ENCODE assay signal across 1 cellular context in the genomic region with DNA sequence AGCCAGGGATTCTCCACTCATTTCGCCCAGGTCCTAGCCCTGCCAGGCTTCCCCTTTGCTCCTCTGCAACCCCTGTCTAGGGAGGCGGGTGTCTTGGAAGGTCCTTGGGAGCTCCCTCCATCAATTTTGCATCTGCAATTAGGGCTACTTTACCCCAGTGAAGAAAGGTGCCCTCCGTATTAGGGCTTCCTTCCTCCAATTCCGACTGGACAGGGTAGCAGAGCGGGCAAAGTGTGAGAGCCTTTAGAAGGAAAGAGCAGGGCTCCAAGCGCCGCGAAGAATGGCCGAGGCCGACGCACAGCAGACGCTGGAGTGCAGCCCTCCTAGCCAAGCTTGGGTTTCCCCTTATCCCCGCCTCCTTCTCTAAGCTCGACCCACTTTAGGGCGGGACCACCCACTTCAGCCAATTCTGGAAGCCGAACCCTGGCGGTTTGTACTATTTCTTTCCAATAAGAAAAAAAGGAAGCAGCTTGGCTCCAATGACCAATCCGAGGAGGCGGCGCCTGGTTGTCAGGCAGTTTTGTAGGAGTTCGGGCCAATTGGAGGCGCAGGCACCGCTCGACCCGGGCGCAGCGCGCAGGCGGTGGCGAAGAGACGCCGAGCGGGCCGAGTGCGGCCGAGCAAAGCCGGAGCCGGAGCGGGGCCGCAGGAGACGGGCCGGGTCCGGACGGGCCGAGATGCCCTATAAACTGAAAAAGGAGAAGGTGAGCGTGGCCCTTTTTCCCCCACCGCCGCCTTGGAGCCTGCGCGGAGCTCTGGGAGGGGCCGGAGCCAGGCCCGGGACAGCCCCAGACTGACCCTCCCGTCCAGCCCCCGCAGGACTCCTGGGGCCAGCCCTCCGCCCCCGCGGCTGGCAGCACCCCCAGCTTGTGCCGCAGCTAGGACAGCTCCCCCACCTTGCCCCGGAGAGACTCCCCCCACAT.
A peak's percentile ranks its signal among the peaks of the same experiment; 100 is the strongest.
TF ChIP-seq lines count a peak whose summit lies in the region.

TSS of gene PPP2R5D (plus strand) at position 570 of the 923 bp plus-strand sequence. CDS start at position 678, 108 bp downstream.

TF ChIP-seq in HepG2, 621 proteins besides CTCF, POLR2A, EP300 and RAD21 (continued from another document and continues in another):
- TF ChIP-seq SAP130 (CRISPR knock-in tag; IDR thresholded peaks at IDR 0.05; ENCODE audit: low read depth): peak; percentile 84
- TF ChIP-seq, protein P1, sequence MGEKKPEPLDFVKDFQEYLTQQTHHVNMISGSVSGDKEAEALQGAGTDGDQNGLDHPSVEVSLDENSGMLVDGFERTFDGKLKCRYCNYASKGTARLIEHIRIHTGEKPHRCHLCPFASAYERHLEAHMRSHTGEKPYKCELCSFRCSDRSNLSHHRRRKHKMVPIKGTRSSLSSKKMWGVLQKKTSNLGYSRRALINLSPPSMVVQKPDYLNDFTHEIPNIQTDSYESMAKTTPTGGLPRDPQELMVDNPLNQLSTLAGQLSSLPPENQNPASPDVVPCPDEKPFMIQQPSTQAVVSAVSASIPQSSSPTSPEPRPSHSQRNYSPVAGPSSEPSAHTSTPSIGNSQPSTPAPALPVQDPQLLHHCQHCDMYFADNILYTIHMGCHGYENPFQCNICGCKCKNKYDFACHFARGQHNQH (CRISPR knock-in tag; IDR thresholded peaks at IDR 0.05): peak; percentile 62; the same call in 1 of the 2 replicates
- TF ChIP-seq MTA3 (CRISPR knock-in tag; IDR thresholded peaks at IDR 0.05): no peak
- TF ChIP-seq ZNF589 (CRISPR knock-in tag; conservative IDR thresholded peaks at IDR 0.05): no peak
- TF ChIP-seq TCF7L2 (IDR thresholded peaks at IDR 0.05; ENCODE audit: low read depth, low read length): no peak
- TF ChIP-seq, protein P2, sequence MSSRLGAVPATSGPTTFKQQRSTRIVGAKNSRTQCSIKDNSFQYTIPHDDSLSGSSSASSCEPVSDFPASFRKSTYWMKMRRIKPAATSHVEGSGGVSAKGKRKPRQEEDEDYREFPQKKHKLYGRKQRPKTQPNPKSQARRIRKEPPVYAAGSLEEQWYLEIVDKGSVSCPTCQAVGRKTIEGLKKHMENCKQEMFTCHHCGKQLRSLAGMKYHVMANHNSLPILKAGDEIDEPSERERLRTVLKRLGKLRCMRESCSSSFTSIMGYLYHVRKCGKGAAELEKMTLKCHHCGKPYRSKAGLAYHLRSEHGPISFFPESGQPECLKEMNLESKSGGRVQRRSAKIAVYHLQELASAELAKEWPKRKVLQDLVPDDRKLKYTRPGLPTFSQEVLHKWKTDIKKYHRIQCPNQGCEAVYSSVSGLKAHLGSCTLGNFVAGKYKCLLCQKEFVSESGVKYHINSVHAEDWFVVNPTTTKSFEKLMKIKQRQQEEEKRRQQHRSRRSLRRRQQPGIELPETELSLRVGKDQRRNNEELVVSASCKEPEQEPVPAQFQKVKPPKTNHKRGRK (CRISPR knock-in tag; IDR thresholded peaks at IDR 0.05): no peak
- TF ChIP-seq ZNF263 (CRISPR knock-in tag; IDR thresholded peaks at IDR 0.05): 0 out of 2 replicates have a peak, but pooled peaks have one; percentile 61
- TF ChIP-seq HIVEP1 (CRISPR knock-in tag; IDR thresholded peaks at IDR 0.05): no peak; the same call in 1 of the 2 replicates
- TF ChIP-seq ZNF644 (CRISPR knock-in tag; IDR thresholded peaks at IDR 0.05; ENCODE audit: low read depth): no peak
- no peak for TF ChIP-seq ZNF326 (CRISPR knock-in tag; IDR thresholded peaks at IDR 0.05; ENCODE audit: borderline replicate concordance)
- peak; percentile 24; the same call in 1 of the 2 replicates for TF ChIP-seq ZBTB14 (CRISPR knock-in tag; IDR thresholded peaks at IDR 0.05)
- peak; percentile 77 for TF ChIP-seq HOXA5 (CRISPR knock-in tag; IDR thresholded peaks at IDR 0.05)
- no peak; the same call in 1 of the 2 replicates for TF ChIP-seq NCOA1 (CRISPR knock-in tag; IDR thresholded peaks at IDR 0.05)
- peak; percentile 66; the same call in 1 of the 2 replicates for TF ChIP-seq SMYD3 (CRISPR knock-in tag; IDR thresholded peaks at IDR 0.05)
- peak; percentile 89; the same call in 1 of the 2 replicates for TF ChIP-seq MEIS1 (CRISPR knock-in tag; IDR thresholded peaks at IDR 0.05; ENCODE audit: borderline replicate concordance)
- TF ChIP-seq, protein P3, sequence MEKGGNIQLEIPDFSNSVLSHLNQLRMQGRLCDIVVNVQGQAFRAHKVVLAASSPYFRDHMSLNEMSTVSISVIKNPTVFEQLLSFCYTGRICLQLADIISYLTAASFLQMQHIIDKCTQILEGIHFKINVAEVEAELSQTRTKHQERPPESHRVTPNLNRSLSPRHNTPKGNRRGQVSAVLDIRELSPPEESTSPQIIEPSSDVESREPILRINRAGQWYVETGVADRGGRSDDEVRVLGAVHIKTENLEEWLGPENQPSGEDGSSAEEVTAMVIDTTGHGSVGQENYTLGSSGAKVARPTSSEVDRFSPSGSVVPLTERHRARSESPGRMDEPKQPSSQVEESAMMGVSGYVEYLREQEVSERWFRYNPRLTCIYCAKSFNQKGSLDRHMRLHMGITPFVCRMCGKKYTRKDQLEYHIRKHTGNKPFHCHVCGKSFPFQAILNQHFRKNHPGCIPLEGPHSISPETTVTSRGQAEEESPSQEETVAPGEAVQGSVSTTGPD (CRISPR knock-in tag; IDR thresholded peaks at IDR 0.05): no peak
- no peak for TF ChIP-seq MZF1 (CRISPR knock-in tag; IDR thresholded peaks at IDR 0.05; ENCODE audit: borderline replicate concordance)
- no peak for TF ChIP-seq ZNF7 (CRISPR knock-in tag; IDR thresholded peaks at IDR 0.05)
- TF ChIP-seq ARHGAP35 (CRISPR knock-in tag; IDR thresholded peaks at IDR 0.05; ENCODE audit: borderline replicate concordance): no peak
- TF ChIP-seq ZNF83 (CRISPR knock-in tag; IDR thresholded peaks at IDR 0.05; ENCODE audit: borderline replicate concordance): no peak
- TF ChIP-seq TBX3 (IDR thresholded peaks at IDR 0.05; ENCODE audit: borderline replicate concordance): no peak
- peak; percentile 29; the same call in 1 of the 2 replicates for TF ChIP-seq ZNF768 (CRISPR knock-in tag; IDR thresholded peaks at IDR 0.05)
- TF ChIP-seq KDM5A (IDR thresholded peaks at IDR 0.05; ENCODE audit: borderline replicate concordance, low read length): peak; percentile 56; the same call in 1 of the 2 replicates
- no peak for TF ChIP-seq ZNF558 (CRISPR knock-in tag; IDR thresholded peaks at IDR 0.05; ENCODE audit: borderline replicate concordance)
- TF ChIP-seq ADNP (CRISPR knock-in tag; IDR thresholded peaks at IDR 0.05): no peak
- TF ChIP-seq ZNF772 (CRISPR knock-in tag; IDR thresholded peaks at IDR 0.05): peak; percentile 34; the same call in 1 of the 2 replicates
- TF ChIP-seq PATZ1 (CRISPR knock-in tag; IDR thresholded peaks at IDR 0.05): peak; percentile 74
- TF ChIP-seq, protein P4, sequence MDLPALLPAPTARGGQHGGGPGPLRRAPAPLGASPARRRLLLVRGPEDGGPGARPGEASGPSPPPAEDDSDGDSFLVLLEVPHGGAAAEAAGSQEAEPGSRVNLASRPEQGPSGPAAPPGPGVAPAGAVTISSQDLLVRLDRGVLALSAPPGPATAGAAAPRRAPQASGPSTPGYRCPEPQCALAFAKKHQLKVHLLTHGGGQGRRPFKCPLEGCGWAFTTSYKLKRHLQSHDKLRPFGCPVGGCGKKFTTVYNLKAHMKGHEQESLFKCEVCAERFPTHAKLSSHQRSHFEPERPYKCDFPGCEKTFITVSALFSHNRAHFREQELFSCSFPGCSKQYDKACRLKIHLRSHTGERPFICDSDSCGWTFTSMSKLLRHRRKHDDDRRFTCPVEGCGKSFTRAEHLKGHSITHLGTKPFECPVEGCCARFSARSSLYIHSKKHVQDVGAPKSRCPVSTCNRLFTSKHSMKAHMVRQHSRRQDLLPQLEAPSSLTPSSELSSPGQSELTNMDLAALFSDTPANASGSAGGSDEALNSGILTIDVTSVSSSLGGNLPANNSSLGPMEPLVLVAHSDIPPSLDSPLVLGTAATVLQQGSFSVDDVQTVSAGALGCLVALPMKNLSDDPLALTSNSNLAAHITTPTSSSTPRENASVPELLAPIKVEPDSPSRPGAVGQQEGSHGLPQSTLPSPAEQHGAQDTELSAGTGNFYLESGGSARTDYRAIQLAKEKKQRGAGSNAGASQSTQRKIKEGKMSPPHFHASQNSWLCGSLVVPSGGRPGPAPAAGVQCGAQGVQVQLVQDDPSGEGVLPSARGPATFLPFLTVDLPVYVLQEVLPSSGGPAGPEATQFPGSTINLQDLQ (CRISPR knock-in tag; IDR thresholded peaks at IDR 0.05): no peak
- TF ChIP-seq KAT7 (CRISPR knock-in tag; IDR thresholded peaks at IDR 0.05; ENCODE audit: borderline replicate concordance): no peak
- no peak for TF ChIP-seq NFKBIZ (CRISPR knock-in tag; IDR thresholded peaks at IDR 0.05)
- peak; percentile 14; the same call in 1 of the 2 replicates for TF ChIP-seq ZBTB26 (CRISPR knock-in tag; IDR thresholded peaks at IDR 0.05; ENCODE audit: borderline replicate concordance)
- peak; percentile 84; the same call in 1 of the 2 replicates for TF ChIP-seq SNAI1 (CRISPR knock-in tag; IDR thresholded peaks at IDR 0.05; ENCODE audit: borderline replicate concordance)
- TF ChIP-seq ZNF234 (CRISPR knock-in tag; conservative IDR thresholded peaks at IDR 0.05): 0 out of 2 replicates have a peak, but pooled peaks have one; percentile 51
- no peak for TF ChIP-seq HMG20A (CRISPR knock-in tag; IDR thresholded peaks at IDR 0.05; ENCODE audit: borderline replicate concordance)
- peak; percentile 69; the same call in 1 of the 2 replicates for TF ChIP-seq MYPOP (CRISPR knock-in tag; IDR thresholded peaks at IDR 0.05)
- no peak; the same call in 1 of the 2 replicates for TF ChIP-seq ZNF816 (CRISPR knock-in tag; IDR thresholded peaks at IDR 0.05; ENCODE audit: borderline replicate concordance)
- TF ChIP-seq CBFB (CRISPR knock-in tag; IDR thresholded peaks at IDR 0.05): no peak
- TF ChIP-seq NR0B2 (CRISPR knock-in tag; IDR thresholded peaks at IDR 0.05): peak; percentile 73
- TF ChIP-seq RXRA (CRISPR knock-in tag; IDR thresholded peaks at IDR 0.05): 0 out of 2 replicates have a peak, but pooled peaks have one; percentile 13
- no peak for TF ChIP-seq SRSF9 (IDR thresholded peaks at IDR 0.05; ENCODE audit: borderline replicate concordance, insufficient read depth, low read depth, low read length, poor library complexity, severe bottlenecking)
- no peak for TF ChIP-seq ZNF510 (CRISPR knock-in tag; IDR thresholded peaks at IDR 0.05; ENCODE audit: low read depth)
- no peak for TF ChIP-seq ZNF382 (CRISPR knock-in tag; IDR thresholded peaks at IDR 0.05; ENCODE audit: borderline replicate concordance)
